ENCODE assay signal across 1 cellular context in genomic region chr1:88730132-88730675, GRCh38.
TF ChIP-seq lines count a peak whose summit lies in the region.

No MANE protein-coding gene starts in this region.

TF ChIP-seq in GM12878, 131 proteins besides CTCF, POLR2A, EP300 and RAD21 (continued from another document):
- TF ChIP-seq CEBPB (IDR thresholded peaks at IDR 0.05; ENCODE audit: borderline replicate concordance in 1 of 2, low read depth in 2 of 2, low read length in 2 of 2) (no peak), PAX8 (IDR thresholded peaks at IDR 0.05) (no peak), ATF3 (IDR thresholded peaks at IDR 0.05; ENCODE audit: borderline replicate concordance, extremely low read depth, low read depth, low read length) (no peak), ZBTB4 (CRISPR knock-in tag; IDR thresholded peaks at IDR 0.05) (no peak), RUNX3 (IDR thresholded peaks at IDR 0.05; ENCODE audit: low read length) (no peak), USF1 (IDR thresholded peaks at IDR 0.05; ENCODE audit: borderline replicate concordance, extremely low read length, insufficient read depth, low read depth, low read length) (no peak), ZBTB40 (IDR thresholded peaks at IDR 0.05; ENCODE audit: borderline replicate concordance) (no peak), USF2 (IDR thresholded peaks at IDR 0.05; ENCODE audit: borderline replicate concordance, low read depth, low read length) (no peak), MEF2B (IDR thresholded peaks at IDR 0.05; ENCODE audit: partially characterized antibody, poor library complexity, severe bottlenecking) (no peak), EZH2 (IDR thresholded peaks at IDR 0.05; ENCODE audit: borderline replicate concordance, control insufficient read depth, low read depth, low read length) (no peak), IKZF2 (IDR thresholded peaks at IDR 0.05) (no peak), ELK1 (IDR thresholded peaks at IDR 0.05; ENCODE audit: low read depth, low read length) (no peak), ASH2L (IDR thresholded peaks at IDR 0.05; ENCODE audit: borderline replicate concordance, low read depth) (no peak), MLLT1 (IDR thresholded peaks at IDR 0.05) (no peak)
